Comparison of ENCODE assay signal across 36 cellular contexts in genomic region chr2:70518557-70518956, GRCh38. TPM values are rescaled to one million over a fixed set of nuclear protein-coding genes. Genes with fewer than 3 reads are reported as not detected.
"Had no signal": no experiment of that assay in that cellular context is flagged by ENCODE, and none has a peak within 500 bp of the region (broad histone marks: within the 10 kb centered on the region; RNA-seq: fewer than 3 reads in every experiment).

No MANE protein-coding gene starts in this region.

- H3K36me3 Mint-ChIP-seq: activated naive CD4-positive, alpha-beta T cell treated with anti-CD3 and anti-CD28 coated beads, Interleukin-2, amount 10 ng/mL, durations not matched to agents 7 days and 5 days; activated naive CD4-positive, alpha-beta T cell treated with anti-CD3 and anti-CD28 coated beads, Interleukin-2, amount 50 U/mL, for 72 hours; activated naive CD8-positive, alpha-beta T cell treated with anti-CD3 and anti-CD28 coated beads, Interleukin-2, amount 10 ng/mL, durations not matched to agents 7 days and 5 days had no signal

- H3K27ac ChIP-seq: brain microvascular endothelial cell, coronary artery, dorsolateral prefrontal cortex, esophagus squamous epithelium, gastroesophageal sphincter, WERI-Rb-1 had no signal

- H3K4me3 Mint-ChIP-seq: activated B cell treated with CpG ODN at 0.5 μM for 24 hours; activated CD8-positive, alpha-beta T cell treated with anti-CD3 and anti-CD28 coated beads for 36 hours; activated naive CD4-positive, alpha-beta T cell treated with anti-CD3 and anti-CD28 coated beads, Interleukin-2, amount 10 ng/mL, durations not matched to agents 7 days and 5 days; activated naive CD8-positive, alpha-beta T cell treated with anti-CD3 and anti-CD28 coated beads, Interleukin-2, amount 10 ng/mL, durations not matched to agents 7 days and 5 days; activated T-helper 1 cell treated with anti-CD3 and anti-CD28 coated beads, Interleukin-12 subunit alpha, Interleukin-12 subunit beta, Interleukin-2, Interleukin-4 antibody, amounts not matched to agents 30 ng/mL and 10 ng/mL and 1 ng/mL, durations not matched to agents 14 hours and 24 hours and 36 hours; central memory CD8-positive, alpha-beta T cell; dendritic cell treated with granulocyte-macrophage colony-stimulating factor and Interleukin-4, amounts not matched to agents 40 ng/mL and 50 ng/mL, for 4 days; T-helper 17 cell; T-helper 2 cell treated with Interferon-gamma antibody and Interleukin-4, amounts not matched to agents 5 μg/mL and 100 μg/mL, for 36 hours had no signal

- H3K27me3 Mint-ChIP-seq: activated CD8-positive, alpha-beta T cell treated with anti-CD3 and anti-CD28 coated beads for 36 hours; activated naive CD8-positive, alpha-beta T cell treated with anti-CD3 and anti-CD28 coated beads, Interleukin-2, amount 10 ng/mL, durations not matched to agents 7 days and 5 days; central memory CD8-positive, alpha-beta T cell; dendritic cell treated with granulocyte-macrophage colony-stimulating factor and Interleukin-4, amounts not matched to agents 40 ng/mL and 50 ng/mL, for 4 days; T-helper 17 cell had no signal

- H3K27ac Mint-ChIP-seq: activated B cell treated with CpG ODN at 0.5 μM for 24 hours; activated CD8-positive, alpha-beta T cell treated with anti-CD3 and anti-CD28 coated beads for 36 hours; activated naive CD4-positive, alpha-beta T cell treated with anti-CD3 and anti-CD28 coated beads, Interleukin-2, amount 10 ng/mL, durations not matched to agents 7 days and 5 days; activated naive CD4-positive, alpha-beta T cell treated with anti-CD3 and anti-CD28 coated beads, Interleukin-2, amount 50 U/mL, for 72 hours; activated naive CD8-positive, alpha-beta T cell treated with anti-CD3 and anti-CD28 coated beads, Interleukin-2, amount 10 ng/mL, durations not matched to agents 7 days and 5 days; activated T-helper 1 cell treated with anti-CD3 and anti-CD28 coated beads, Interleukin-12 subunit alpha, Interleukin-12 subunit beta, Interleukin-2, Interleukin-4 antibody, amounts not matched to agents 30 ng/mL and 10 ng/mL and 1 ng/mL, durations not matched to agents 14 hours and 24 hours and 36 hours; activated T-helper 2 cell treated with anti-CD3 and anti-CD28 coated beads, Interferon-gamma antibody, Interleukin-2, Interleukin-4, amounts not matched to agents 10 μg/mL and 5 μg/mL and 100 μg/mL, durations not matched to agents 14 hours and 24 hours and 36 hours; T-helper 17 cell; T-helper 2 cell treated with Interferon-gamma antibody and Interleukin-4, amounts not matched to agents 5 μg/mL and 100 μg/mL, for 36 hours had no signal

- H3K4me1 ChIP-seq: gastroesophageal sphincter had no signal

- H3K9me3 Mint-ChIP-seq: activated B cell treated with CpG ODN at 0.5 μM for 24 hours; activated CD8-positive, alpha-beta T cell treated with anti-CD3 and anti-CD28 coated beads for 36 hours; activated naive CD4-positive, alpha-beta T cell treated with anti-CD3 and anti-CD28 coated beads, Interleukin-2, amount 10 ng/mL, durations not matched to agents 7 days and 5 days; activated naive CD4-positive, alpha-beta T cell treated with anti-CD3 and anti-CD28 coated beads, Interleukin-2, amount 50 U/mL, for 72 hours; activated naive CD8-positive, alpha-beta T cell treated with anti-CD3 and anti-CD28 coated beads, Interleukin-2, amount 10 ng/mL, durations not matched to agents 7 days and 5 days; activated T-helper 1 cell treated with anti-CD3 and anti-CD28 coated beads, Interleukin-12 subunit alpha, Interleukin-12 subunit beta, Interleukin-2, Interleukin-4 antibody, amounts not matched to agents 30 ng/mL and 10 ng/mL and 1 ng/mL, durations not matched to agents 14 hours and 24 hours and 36 hours; activated T-helper 2 cell treated with anti-CD3 and anti-CD28 coated beads, Interferon-gamma antibody, Interleukin-2, Interleukin-4, amounts not matched to agents 10 μg/mL and 5 μg/mL and 100 μg/mL, durations not matched to agents 14 hours and 24 hours and 36 hours; central memory CD8-positive, alpha-beta T cell; dendritic cell treated with granulocyte-macrophage colony-stimulating factor and Interleukin-4, amounts not matched to agents 40 ng/mL and 50 ng/mL, for 4 days; T-helper 2 cell treated with Interferon-gamma antibody and Interleukin-4, amounts not matched to agents 5 μg/mL and 100 μg/mL, for 36 hours had no signal

- H3K27me3 ChIP-seq: dorsolateral prefrontal cortex, esophagus squamous epithelium had no signal

- FAIRE-seq: astrocyte, bronchial epithelial cell had no signal

- ATAC-seq: activated CD4-positive, CD25-positive, alpha-beta regulatory T cell treated with anti-CD3 and anti-CD28 coated beads, Interleukin-2, amount 50 U/mL, for 24 hours; activated CD8-positive, alpha-beta T cell treated with anti-CD3 and anti-CD28 coated beads for 36 hours; activated naive CD4-positive, alpha-beta T cell treated with anti-CD3 and anti-CD28 coated beads, Interleukin-2, amount 50 U/mL, for 72 hours; gastroesophageal sphincter; heart right ventricle; T-helper 17 cell had no signal

- H3K4me3 ChIP-seq: coronary artery, dorsolateral prefrontal cortex, esophagus squamous epithelium, gastroesophageal sphincter, heart right ventricle had no signal

- DNase-seq: activated B cell treated with CpG ODN at 0.5 μM for 24 hours; activated CD4-positive, alpha-beta T cell treated with anti-CD3 and anti-CD28 coated beads for 48 hours; activated CD4-positive, alpha-beta T cell treated with anti-CD3 and anti-CD28 coated beads, Interleukin-2, amount 50 U/mL, for 1 hour; activated CD4-positive, alpha-beta T cell treated with anti-CD3 and anti-CD28 coated beads, Interleukin-2, amount 50 U/mL, for 48 hours; activated CD8-positive, alpha-beta memory T cell treated with anti-CD3 and anti-CD28 coated beads for 24 hours; activated CD8-positive, alpha-beta T cell treated with anti-CD3 and anti-CD28 coated beads for 36 hours; activated gamma-delta T cell; activated naive CD4-positive, alpha-beta T cell; activated naive CD4-positive, alpha-beta T cell treated with anti-CD3 and anti-CD28 coated beads, Interleukin-2, amount 10 ng/mL, durations not matched to agents 7 days and 5 days; activated naive CD8-positive, alpha-beta T cell treated with anti-CD3 and anti-CD28 coated beads, Interleukin-2, amount 10 ng/mL, durations not matched to agents 7 days and 5 days; activated T-cell treated with anti-CD3 and anti-CD28 coated beads, Interleukin-2, amount 50 U/mL, for 48 hours; amniotic stem cell; anterior cingulate cortex; brain microvascular endothelial cell; dorsolateral prefrontal cortex; effector memory CD4-positive, alpha-beta T cell; esophagus squamous epithelium; foreskin melanocyte; heart right ventricle; T-helper 1 cell; T-helper 17 cell; T1000; WERI-Rb-1 had no signal

- H3K36me3 ChIP-seq: brain microvascular endothelial cell, gastroesophageal sphincter, heart right ventricle, WERI-Rb-1 had no signal

- H3K9me3 ChIP-seq: esophagus squamous epithelium, gastroesophageal sphincter, heart right ventricle had no signal

RNA-seq across cellular contexts. Expression of gene TGFA, which starts 35.1 kb away (rescaled TPM):
- total RNA-seq: activated T-helper 1 cell treated with anti-CD3 and anti-CD28 coated beads, Interleukin-12 subunit alpha, Interleukin-12 subunit beta, Interleukin-2, Interleukin-4 antibody, amounts not matched to agents 30 ng/mL and 10 ng/mL and 1 ng/mL, durations not matched to agents 14 hours and 24 hours and 36 hours; activated T-helper 2 cell treated with anti-CD3 and anti-CD28 coated beads, Interferon-gamma antibody, Interleukin-2, Interleukin-4, amounts not matched to agents 10 μg/mL and 5 μg/mL and 100 μg/mL, durations not matched to agents 14 hours and 24 hours and 36 hours; fibroblast of lung; fibroblast of villous mesenchyme had no signal
